10 cellular contexts compared by ENCODE assay signal in genomic region chr5:150209020-150209635, GRCh38. TPM values are rescaled to one million over a fixed set of nuclear protein-coding genes. Genes with fewer than 3 reads are reported as not detected.
A peak's percentile ranks its signal among the peaks of the same experiment; 100 is the strongest.
DNase-seq lines count a peak whose midpoint lies in the region; ATAC-seq and TF ChIP-seq lines count a peak whose summit lies in the region.
"Had no signal": no experiment of that assay in that cellular context is flagged by ENCODE, and none has a peak within 500 bp of the region (broad histone marks: within the 10 kb centered on the region; RNA-seq: fewer than 3 reads in every experiment).

No MANE protein-coding gene starts in this region.

- no peaks in the 10 kb centered on the region for H3K79me2 ChIP-seq in mesendoderm (ENCODE audit: control insufficient read depth, insufficient read depth, low read length)

- TF ChIP-seq CTCF in IMR-90 (conservative IDR thresholded peaks at IDR 0.05; ENCODE audit: low read depth, low read length) = no peak

- no peak overlapping the region; the same call in 1 of the 2 replicates for H3K4me2 ChIP-seq in IMR-90 (ENCODE audit: low read depth, low read length)
- no peak overlapping the region for H3K4me2 ChIP-seq in mesendoderm (ENCODE audit: low read length)

- peak overlapping the region; percentile 45 for H2AFZ ChIP-seq in IMR-90 (replicated peaks; ENCODE audit: low read length, poor library complexity)

- H3K23ac ChIP-seq in IMR-90 (ENCODE audit: low read depth, low read length) (no peak overlapping the region), mesendoderm (ENCODE audit: low read length) (no peak overlapping the region)

- H4K91ac ChIP-seq in IMR-90 (ENCODE audit: insufficient read depth, low read depth, low read length) = no peak overlapping the region; the same call in 1 of the 2 replicates

- no TSS peak for BruUV-seq in IMR-90 (replicated peaks; lab: Mats Ljungman, UMichigan)

- H2AK9ac ChIP-seq in IMR-90 (replicated peaks; ENCODE audit: low read depth, low read length, poor library complexity) = peak overlapping the region; percentile 60

- no peak overlapping the region; the same call in 1 of the 2 replicates for H2BK20ac ChIP-seq in IMR-90 (ENCODE audit: low read depth, low read length)

- H3K9ac ChIP-seq in IMR-90 (ENCODE audit: low read depth, low read length) (no peak overlapping the region), mesendoderm (ENCODE audit: low read length) (no peak overlapping the region)

- POLR2A ChIA-PET in IMR-90 (lab: Charles Lee; ENCODE audit: unreplicated experiment) = no interaction called here

- H4K8ac ChIP-seq in IMR-90 (ENCODE audit: low read depth in 2 of 2, low read length in 2 of 2) = peak overlapping the region in 1 of 2 experiments; percentile 18; a peak in 1 of 4 replicates
- H4K8ac ChIP-seq in mesendoderm (ENCODE audit: low read depth, low read length) = no peak overlapping the region

- ATAC-seq in IMR-90 (ENCODE audit: low read depth) (peak; percentile 47), HG03442 (IDR thresholded peaks at IDR 0.05; ENCODE audit: unreplicated experiment) (no peak)

- TF ChIP-seq POLR2A in IMR-90 (IDR thresholded peaks at IDR 0.05; ENCODE audit: low read depth, low read length) = no peak

- no peak overlapping the region for H3K56ac ChIP-seq in IMR-90 (ENCODE audit: extremely low read depth, insufficient read depth, low read length)
- H3K56ac ChIP-seq in mesendoderm (ENCODE audit: low read length) = no peak overlapping the region

- CTCF ChIA-PET in IMR-90 (lab: Yijun Ruan, JAX) = interaction anchor here (0.7 to 1.8 kb wide), 2 partner anchors 47 to 142 kb away, joined by 4 read pairs; no protein-coding TSS in a partner anchor

- H3K4ac ChIP-seq in IMR-90 (ENCODE audit: low read depth, low read length) (peak overlapping the region; percentile 55), mesendoderm (ENCODE audit: low read depth, low read length) (no peak overlapping the region)

- peak; percentile 48 for DNase-seq in AG20443 (ENCODE audit: low spot score)
- DNase-seq in IMR-90 = peak; percentile 76
- peak; percentile 78 for DNase-seq in astrocyte of the hippocampus (ENCODE audit: low read depth, low spot score)
- peak; percentile 22 for DNase-seq in mesendoderm
- DNase-seq in germinal center (ENCODE audit: low spot score) = no peak
- no peak for DNase-seq in 8988T
- DNase-seq in DMS 273 (lab: John Stamatoyannopoulos, UW; ENCODE audit: unreplicated experiment) = no peak
- DNase-seq: NCI-H1417 had no signal

- intact Hi-C loops in IMR-90 (cut with micrococcal nuclease) = no loop called here

- H4K5ac ChIP-seq in IMR-90 (ENCODE audit: low read depth, low read length) (peak overlapping the region; percentile 7; the same call in 1 of the 2 replicates), mesendoderm (ENCODE audit: low read length) (no peak overlapping the region)

- H3K18ac ChIP-seq in IMR-90 (ENCODE audit: low read depth, low read length) (no peak overlapping the region; the same call in 1 of the 2 replicates), mesendoderm (ENCODE audit: low read length) (no peak overlapping the region)

- 78% methylated on average over 20 of the region's 26 CpGs; no CpG with 5 or more reads in 1 of the 2 experiments for WGBS in IMR-90 (ENCODE audit: extremely low coverage in 2 of 2, insufficient read length in 1 of 2), 2 experiments
- WGBS in mesendoderm (ENCODE audit: extremely low coverage, insufficient coverage, low lambda C conversion rate) = no CpG with 5 or more reads among the region's 26 CpGs

- no peaks in the 10 kb centered on the region for H3K79me1 ChIP-seq in IMR-90 (ENCODE audit: low read depth in 1 of 2, low read length in 2 of 2)
- no peaks in the 10 kb centered on the region for H3K79me1 ChIP-seq in mesendoderm (ENCODE audit: low read length)

- H3K27me3 ChIP-seq in IMR-90 (ENCODE audit: control insufficient read depth, insufficient read depth, low read length) (no peaks in the 10 kb centered on the region), mesendoderm (ENCODE audit: insufficient read depth, low read length, poor library complexity) (no peaks in the 10 kb centered on the region)
- H3K27me3 ChIP-seq: cardiac muscle cell had no signal

- dilution Hi-C loops in IMR-90 (cut with HindIII; ENCODE audit: low sequenced_read_pairs, unreplicated experiment) = no loop called here

- no peaks in the 10 kb centered on the region for H4K20me1 ChIP-seq in IMR-90 (ENCODE audit: insufficient read depth, low read length)

- no peak overlapping the region for H3K27ac ChIP-seq in IMR-90 (ENCODE audit: insufficient read depth, low read length)
- H3K27ac ChIP-seq in mesendoderm (ENCODE audit: low read depth, low read length) = no peak overlapping the region
- H3K27ac ChIP-seq: cardiac muscle cell had no signal

- in situ Hi-C loops in IMR-90 (cut with MboI; ENCODE audit: low sequenced_read_pairs) = loop anchor here (5.0 to 25.0 kb wide), 2 partner anchors 37 to 572 kb away; no protein-coding TSS in a partner anchor

- H2BK15ac ChIP-seq in IMR-90 (ENCODE audit: low read depth, low read length) (no peak overlapping the region), mesendoderm (replicated peaks; ENCODE audit: low read depth) (no peak overlapping the region)

- peak overlapping the region; percentile 32; the same call in 1 of the 2 replicates for H3K14ac ChIP-seq in IMR-90 (replicated peaks; ENCODE audit: low read depth, low read length)

- H3K9me3 ChIP-seq in IMR-90 (ENCODE audit: control insufficient read depth, insufficient read depth, low read length) = no peaks in the 10 kb centered on the region

- peak overlapping the region; percentile 75 for H2AK5ac ChIP-seq in IMR-90 (ENCODE audit: low read depth, low read length)
- H2AK5ac ChIP-seq in mesendoderm (ENCODE audit: low read length) = no peak overlapping the region

- peaks cover 11% of the 10 kb centered on the region for H3K4me1 ChIP-seq in IMR-90 (ENCODE audit: control insufficient read depth, insufficient read depth, low read length)
- H3K4me1 ChIP-seq in mesendoderm (ENCODE audit: control insufficient read depth, low read depth, low read length) = peaks cover 4% of the 10 kb centered on the region

- no peak for TF ChIP-seq RAD21 in IMR-90 (IDR thresholded peaks at IDR 0.05; ENCODE audit: low read length)

- H3K4me3 ChIP-seq in IMR-90 (ENCODE audit: insufficient read depth, low read depth, low read length) (no peak overlapping the region), mesendoderm (ENCODE audit: low read length) (no peak overlapping the region)
- H3K4me3 ChIP-seq: cardiac muscle cell had no signal

- H3K9me1 ChIP-seq in IMR-90 (ENCODE audit: insufficient read depth, low read length) = peaks cover 6% of the 10 kb centered on the region; the same call in 1 of the 2 replicates

- no peak overlapping the region for H2BK5ac ChIP-seq in IMR-90 (ENCODE audit: low read depth, low read length, poor library complexity, severe bottlenecking)
- H2BK5ac ChIP-seq in mesendoderm (ENCODE audit: low read length) = no peak overlapping the region

- H3K36me3 ChIP-seq in IMR-90 (ENCODE audit: control insufficient read depth, insufficient read depth, low read length) (no peaks in the 10 kb centered on the region), mesendoderm (ENCODE audit: control insufficient read depth, insufficient read depth, low read length) (no peaks in the 10 kb centered on the region)
- H3K36me3 ChIP-seq: cardiac muscle cell had no signal

- H2BK120ac ChIP-seq in IMR-90 (ENCODE audit: low read depth, low read length) (peak overlapping the region; percentile 20; the same call in 1 of the 2 replicates), mesendoderm (ENCODE audit: low read depth, low read length) (no peak overlapping the region)

TF ChIP-seq in IMR-90, 13 proteins besides CTCF, POLR2A, EP300 and RAD21 (continues in another document):
- TF ChIP-seq MAZ (IDR thresholded peaks at IDR 0.05; ENCODE audit: borderline replicate concordance, low read depth, low read length) (no peak), BHLHE40 (IDR thresholded peaks at IDR 0.05; ENCODE audit: low read depth, low read length) (no peak), NFE2L2 (IDR thresholded peaks at IDR 0.05; ENCODE audit: low read depth, low read length) (no peak), MAFK (IDR thresholded peaks at IDR 0.05; ENCODE audit: low read depth, low read length) (no peak), USF2 (IDR thresholded peaks at IDR 0.05; ENCODE audit: low read depth, low read length) (no peak), RFX5 (IDR thresholded peaks at IDR 0.05; ENCODE audit: low read depth, low read length) (no peak), RCOR1 (IDR thresholded peaks at IDR 0.05; ENCODE audit: insufficient replicate concordance, low read length) (no peak), MXI1 (IDR thresholded peaks at IDR 0.05; ENCODE audit: borderline replicate concordance, low read depth, low read length) (no peak), CHD1 (IDR thresholded peaks at IDR 0.05; ENCODE audit: low read depth, low read length) (no peak), CEBPB (IDR thresholded peaks at IDR 0.05; ENCODE audit: low read depth, low read length) (no peak), FOS (IDR thresholded peaks at IDR 0.05; ENCODE audit: low read depth, low read length) (no peak)

RNA-seq across cellular contexts. Expression of gene SLC6A7, which starts 19.3 kb away (rescaled TPM):
- total RNA-seq in IMR-90 (2012; rRNA removed) = under 0.01 TPM in 1 of 2 replicates, not detected in the other
- polyA plus RNA-seq in IMR-90 (2012; rRNA removed) = not detected in 2 replicates
- polyA plus RNA-seq in IMR-90 (2012; cell fraction: cytosol; rRNA removed) = 0.01 TPM in 1 of 2 replicates, not detected in the other
- polyA plus RNA-seq in IMR-90 (2012; cell fraction: nucleus; rRNA removed; ENCODE audit: low replicate concordance) = 0.08 and 0.16 TPM in 2 replicates
- polyA plus RNA-seq in mesendoderm (2013, experiment 1 of 2) = 0.01 TPM
- 0.04 TPM for polyA plus RNA-seq in mesendoderm (2013, experiment 2 of 2)
- total RNA-seq: cardiac muscle cell had no signal
- polyA plus RNA-seq: cardiac muscle cell had no signal

RNA-seq across cellular contexts. Expression of gene CDX1, which starts 42.5 kb away (rescaled TPM):
- 0.18 TPM in 1 of 2 replicates, not detected in the other for total RNA-seq in IMR-90 (2012; rRNA removed)
- 0.22 and 0.24 TPM in 2 replicates for polyA plus RNA-seq in IMR-90 (2012; rRNA removed)
- polyA plus RNA-seq in IMR-90 (2012; cell fraction: cytosol; rRNA removed) = 0.22 and 0.56 TPM in 2 replicates
- polyA plus RNA-seq in IMR-90 (2012; cell fraction: nucleus; rRNA removed; ENCODE audit: low replicate concordance) = 0.28 and 0.41 TPM in 2 replicates
- 4.8 TPM for polyA plus RNA-seq in mesendoderm (2013, experiment 1 of 2)
- 4.8 TPM for polyA plus RNA-seq in mesendoderm (2013, experiment 2 of 2)
- total RNA-seq: cardiac muscle cell had no signal

RNA-seq across cellular contexts. Expression of gene PDGFRB, which starts 53.5 kb away (rescaled TPM):
- 81.9 and 108 TPM in 2 replicates for total RNA-seq in IMR-90 (2012; rRNA removed)
- 122 and 124 TPM in 2 replicates for polyA plus RNA-seq in IMR-90 (2012; rRNA removed)
- polyA plus RNA-seq in IMR-90 (2012; cell fraction: cytosol; rRNA removed) = 69.9 and 116 TPM in 2 replicates
- 238 and 330 TPM in 2 replicates for polyA plus RNA-seq in IMR-90 (2012; cell fraction: nucleus; rRNA removed; ENCODE audit: low replicate concordance)
- polyA plus RNA-seq in mesendoderm (2013, experiment 1 of 2) = 15.5 TPM
- polyA plus RNA-seq in mesendoderm (2013, experiment 2 of 2) = 14.7 TPM

Comparison
In these comparisons a context has a peak if more than half of its experiments do, and no peak if none do; other contexts are left out.
1. DNase-seq: peak in AG20443 (single experiment), IMR-90 (single experiment), astrocyte of the hippocampus (single experiment) and mesendoderm (single experiment); none in germinal center (single experiment), 8988T (single experiment) and DMS 273 (single experiment).